25 cellular contexts compared by ENCODE assay signal in genomic region chr15:80608688-80609087, GRCh38.
DNase-seq lines count a peak whose midpoint lies in the region; ATAC-seq, FAIRE-seq and TF ChIP-seq lines count a peak whose summit lies in the region.
"Had no signal": no experiment of that assay in that cellular context is flagged by ENCODE, and none has a peak within 500 bp of the region (broad histone marks: within the 10 kb centered on the region; RNA-seq: fewer than 3 reads in every experiment).

No MANE protein-coding gene starts in this region.

- peaks cover 20% of the 10 kb centered on the region for H3K4me1 ChIP-seq in GM23338 (ENCODE audit: insufficient read depth)
- peaks cover 20% of the 10 kb centered on the region for H3K4me1 ChIP-seq in keratinocyte (ENCODE audit: control insufficient read depth, extremely low read depth, insufficient read depth, low read length)
- H3K4me1 ChIP-seq: breast epithelium had no signal

- H3K27ac Mint-ChIP-seq in GM23338: no peak overlapping the region
- H3K27ac Mint-ChIP-seq: activated CD4-positive, alpha-beta T cell treated with anti-CD3 and anti-CD28 coated beads for 36 hours; activated T-cell treated with anti-CD3 and anti-CD28 coated beads, Interleukin-2, amount 50 U/mL, for 72 hours; stimulated activated naive CD8-positive, alpha-beta T cell treated with anti-CD3 and anti-CD28 coated beads, Interleukin-15, Interleukin-2, amounts not matched to agents 100 ng/mL and 50 ng/mL, for 24 hours had no signal

- no peaks in the 10 kb centered on the region for H3F3A ChIP-seq in GM23338 (replicated peaks; ENCODE audit: low read depth)

- peak; percentile 90 for FAIRE-seq in keratinocyte (lab: Jason Lieb, UNC)
- FAIRE-seq: G401.6, kidney had no signal

- DNase-seq in GM23338 (ENCODE audit: low spot score): no peak
- peak; percentile 74 for DNase-seq in NCI-H146 (lab: John Stamatoyannopoulos, UW)
- DNase-seq in RWPE1 (ENCODE audit: low spot score): no peak
- peak; percentile 55 for DNase-seq in keratinocyte (ENCODE audit: low read depth, low spot score)
- DNase-seq in DMS114 treated with DMSO at 0.1 percent for 48 hours (lab: John Stamatoyannopoulos, UW; ENCODE audit: unreplicated experiment): no peak
- no peak for DNase-seq in activated T-cell treated with anti-CD3 and anti-CD28 coated beads, Interleukin-2, amount 50 U/mL, for 1 hour
- DNase-seq: activated CD4-positive, alpha-beta T cell treated with anti-CD3 and anti-CD28 coated beads for 36 hours; activated naive CD4-positive, alpha-beta T cell treated with Interleukin-2 at 50 U/mL for 16 hours; activated T-cell treated with anti-CD3 and anti-CD28 coated beads, Interleukin-2, amount 50 U/mL, for 72 hours; adrenal gland; CD4-positive, CD25-positive, alpha-beta regulatory T cell; DMS153; GM23248; KG1; NCI-H1930; NCI-H524 treated with DMSO at 0.1 percent for 48 hours; right lobe of liver; T-helper 2 cell; thyroid gland had no signal

- TF ChIP-seq CTCF in GM23338 (conservative IDR thresholded peaks at IDR 0.05; ENCODE audit: low read depth in 2 of 2): no peak
- TF ChIP-seq CTCF in RWPE1 (conservative IDR thresholded peaks at IDR 0.05; ENCODE audit: low read depth): no peak
- no peak for TF ChIP-seq CTCF in keratinocyte (optimal IDR thresholded peaks at IDR 0.05 in 1 of 3, IDR thresholded peaks at IDR 0.05 in 1 of 3, conservative IDR thresholded peaks at IDR 0.05 in 1 of 3; ENCODE audit: extremely low read depth in 1 of 3, insufficient read depth in 2 of 3, low read length in 3 of 3)

- H3K27ac ChIP-seq in GM23338 (ENCODE audit: low read depth) (no peak overlapping the region), RWPE1 (peak overlapping the region; percentile 92), keratinocyte (ENCODE audit: control insufficient read depth, insufficient read depth, low read length) (no peak overlapping the region)
- H3K27ac ChIP-seq: coronary artery, GM23248, thyroid gland had no signal

- H2AFZ ChIP-seq in GM23338: no peak overlapping the region
- peak overlapping the region; percentile 14 for H2AFZ ChIP-seq in keratinocyte (ENCODE audit: control insufficient read depth, low read length)
- H2AFZ ChIP-seq: GM23248 had no signal

- H4K20me1 ChIP-seq in GM23338 (replicated peaks; ENCODE audit: insufficient read depth) (no peaks in the 10 kb centered on the region), keratinocyte (ENCODE audit: control insufficient read depth, extremely low read depth, insufficient read depth, low read length) (no peaks in the 10 kb centered on the region)

- H3K79me2 ChIP-seq in GM23338 (replicated peaks; ENCODE audit: insufficient read depth) (no peaks in the 10 kb centered on the region), keratinocyte (ENCODE audit: control insufficient read depth, insufficient read depth, low read length) (no peaks in the 10 kb centered on the region)

- no peaks in the 10 kb centered on the region for H3K9me3 Mint-ChIP-seq in GM23338
- H3K9me3 Mint-ChIP-seq: activated T-cell treated with anti-CD3 and anti-CD28 coated beads, Interleukin-2, amount 50 U/mL, for 72 hours; CD4-positive, CD25-positive, alpha-beta regulatory T cell; stimulated activated naive CD8-positive, alpha-beta T cell treated with anti-CD3 and anti-CD28 coated beads, Interleukin-15, Interleukin-2, amounts not matched to agents 100 ng/mL and 50 ng/mL, for 24 hours had no signal

- H3K27me3 Mint-ChIP-seq in GM23338 (ENCODE audit: insufficient read depth, low read depth, poor library complexity): peaks cover 7% of the 10 kb centered on the region

- H3K36me3 ChIP-seq in GM23338 (ENCODE audit: insufficient read depth) (no peaks in the 10 kb centered on the region), keratinocyte (ENCODE audit: control insufficient read depth in 2 of 2, extremely low read depth in 1 of 2, insufficient read depth in 2 of 2, low read length in 2 of 2) (no peaks in the 10 kb centered on the region)
- H3K36me3 ChIP-seq: adrenal gland, breast epithelium, right lobe of liver, thyroid gland had no signal

- peaks cover 26% of the 10 kb centered on the region for H3K9me2 ChIP-seq in GM23338 (ENCODE audit: insufficient read depth)

- H3K4me2 ChIP-seq in GM23338 (no peak overlapping the region), keratinocyte (ENCODE audit: control insufficient read depth, extremely low read depth, insufficient read depth, low read depth, low read length) (peak overlapping the region; percentile 64)

- H3K9me3 ChIP-seq in keratinocyte (ENCODE audit: control insufficient read depth, low read depth, low read length): no peaks in the 10 kb centered on the region
- H3K9me3 ChIP-seq: adrenal gland, breast epithelium, right lobe of liver, thyroid gland had no signal

- CTCF ChIA-PET in RWPE1 (lab: Yijun Ruan, JAX): interaction anchor here (0.6 to 1.1 kb wide), 5 partner anchors 15 to 616 kb away, joined by 3 to 4 read pairs (median 3); no protein-coding TSS in a partner anchor

- dilution Hi-C loops in keratinocyte (cut with MboI; ENCODE audit: extremely low pct_ligation_motif_present, low sequenced_read_pairs): no loop called here

- H3K27me3 ChIP-seq in GM23338 (ENCODE audit: insufficient read depth) (no peaks in the 10 kb centered on the region), keratinocyte (ENCODE audit: control insufficient read depth, extremely low read depth, insufficient read depth, low read length) (no peaks in the 10 kb centered on the region)
- H3K27me3 ChIP-seq: adrenal gland, breast epithelium, right lobe of liver, thyroid gland had no signal

- H3K36me3 Mint-ChIP-seq in GM23338 (ENCODE audit: low read depth): no peaks in the 10 kb centered on the region
- H3K36me3 Mint-ChIP-seq: CD4-positive, CD25-positive, alpha-beta regulatory T cell had no signal

- H3K4me1 Mint-ChIP-seq in GM23338: peaks cover 26% of the 10 kb centered on the region
- H3K4me1 Mint-ChIP-seq: activated CD4-positive, alpha-beta T cell treated with anti-CD3 and anti-CD28 coated beads for 36 hours; CD4-positive, CD25-positive, alpha-beta regulatory T cell had no signal

- H3K4me3 ChIP-seq in GM23338 (no peak overlapping the region), keratinocyte (ENCODE audit: control insufficient read depth in 2 of 3, extremely low read depth in 1 of 3, insufficient read depth in 2 of 3, low read depth in 1 of 3, low read length in 3 of 3) (no peak overlapping the region)
- H3K4me3 ChIP-seq: adrenal gland, breast epithelium, coronary artery, GM23248, right lobe of liver, thyroid gland had no signal

- no peak overlapping the region for H3K9ac ChIP-seq in keratinocyte (ENCODE audit: control insufficient read depth, extremely low read depth, insufficient read depth, low read length)
- H3K9ac ChIP-seq: GM23248 had no signal

- ATAC-seq in GM23338 (no peak), HG03159 (IDR thresholded peaks at IDR 0.05; ENCODE audit: unreplicated experiment) (no peak)
- ATAC-seq: activated CD4-positive, alpha-beta T cell treated with anti-CD3 and anti-CD28 coated beads for 36 hours; activated T-cell treated with anti-CD3 and anti-CD28 coated beads, Interleukin-2, amount 50 U/mL, for 72 hours; right lobe of liver had no signal

- POLR2A ChIA-PET in RWPE1 (lab: Yijun Ruan, JAX; ENCODE audit: low non-redundant PET): no interaction called here

- H3K4me3 Mint-ChIP-seq in GM23338: no peak overlapping the region
- H3K4me3 Mint-ChIP-seq: activated CD4-positive, alpha-beta T cell treated with anti-CD3 and anti-CD28 coated beads for 36 hours; activated T-cell treated with anti-CD3 and anti-CD28 coated beads, Interleukin-2, amount 50 U/mL, for 72 hours; CD4-positive, CD25-positive, alpha-beta regulatory T cell; stimulated activated naive CD8-positive, alpha-beta T cell treated with anti-CD3 and anti-CD28 coated beads, Interleukin-15, Interleukin-2, amounts not matched to agents 100 ng/mL and 50 ng/mL, for 24 hours had no signal

- H3K9me1 ChIP-seq in keratinocyte (ENCODE audit: control insufficient read depth, extremely low read depth, insufficient read depth, low read length): no peaks in the 10 kb centered on the region

TF ChIP-seq in GM23338, 12 proteins besides CTCF, POLR2A, EP300 and RAD21 (continues in another document):
- TF ChIP-seq REST (IDR thresholded peaks at IDR 0.05; ENCODE audit: unreplicated experiment) (no peak), NANOG (IDR thresholded peaks at IDR 0.05; ENCODE audit: borderline replicate concordance) (no peak), ZNF114 (CRISPR knock-in tag; IDR thresholded peaks at IDR 0.05) (no peak)
- TF ChIP-seq, protein P1, sequence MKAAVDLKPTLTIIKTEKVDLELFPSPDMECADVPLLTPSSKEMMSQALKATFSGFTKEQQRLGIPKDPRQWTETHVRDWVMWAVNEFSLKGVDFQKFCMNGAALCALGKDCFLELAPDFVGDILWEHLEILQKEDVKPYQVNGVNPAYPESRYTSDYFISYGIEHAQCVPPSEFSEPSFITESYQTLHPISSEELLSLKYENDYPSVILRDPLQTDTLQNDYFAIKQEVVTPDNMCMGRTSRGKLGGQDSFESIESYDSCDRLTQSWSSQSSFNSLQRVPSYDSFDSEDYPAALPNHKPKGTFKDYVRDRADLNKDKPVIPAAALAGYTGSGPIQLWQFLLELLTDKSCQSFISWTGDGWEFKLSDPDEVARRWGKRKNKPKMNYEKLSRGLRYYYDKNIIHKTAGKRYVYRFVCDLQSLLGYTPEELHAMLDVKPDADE (IDR thresholded peaks at IDR 0.05): no peak

Comparison
In these comparisons a context has a peak if more than half of its experiments do, and no peak if none do; other contexts are left out.
1. DNase-seq: peak in NCI-H146 (single experiment) and keratinocyte (single experiment); none in GM23338 (single experiment), RWPE1 (single experiment), DMS114 treated with DMSO at 0.1 percent for 48 hours (single experiment) and activated T-cell treated with anti-CD3 and anti-CD28 coated beads, Interleukin-2, amount 50 U/mL, for 1 hour (single experiment).